In the genomic region with DNA sequence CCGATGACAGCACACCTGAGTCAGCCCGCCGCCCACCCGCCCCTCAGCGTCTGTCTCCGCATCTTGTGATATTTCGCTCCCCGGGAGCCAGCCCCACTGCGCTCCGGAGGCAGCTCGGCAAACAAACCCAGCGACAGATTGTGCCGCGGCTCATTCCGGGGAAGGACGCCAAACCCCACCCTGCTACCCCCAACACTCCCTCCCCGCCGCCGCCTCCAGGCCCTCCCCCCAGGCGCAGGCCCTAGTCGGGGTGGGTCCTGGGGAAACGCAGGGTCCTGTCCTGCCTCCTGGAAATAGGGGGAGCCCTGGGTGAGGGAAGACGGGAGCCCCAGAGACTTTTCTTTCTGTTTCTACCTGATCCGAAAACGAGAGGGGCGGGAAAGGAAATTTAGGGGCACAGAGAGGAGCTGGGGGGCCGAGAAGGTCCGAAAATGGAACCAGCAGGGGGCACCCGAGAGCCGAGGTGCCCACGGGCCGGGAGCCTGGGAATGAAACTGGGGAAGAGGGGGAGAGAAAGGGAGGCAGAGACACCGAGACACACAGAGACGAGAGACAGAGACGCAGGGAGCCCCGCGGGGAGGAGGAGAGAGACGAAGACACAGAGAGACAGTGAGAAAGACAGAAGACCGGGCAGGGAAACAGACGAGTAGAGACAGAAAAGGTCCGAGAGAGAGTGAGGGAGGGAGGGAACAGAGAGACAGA, we compare ENCODE assay signal across 8 cellular contexts. TPM values are rescaled to one million over a fixed set of nuclear protein-coding genes. Genes with fewer than 3 reads are reported as not detected.
A peak's percentile ranks its signal among the peaks of the same experiment; 100 is the strongest.
DNase-seq lines count a peak whose midpoint lies in the region; ATAC-seq, FAIRE-seq and TF ChIP-seq lines count a peak whose summit lies in the region.

No MANE protein-coding gene starts in this region.

- H3K4me1 ChIP-seq in osteoblast (ENCODE audit: insufficient read depth, low read length): peaks cover 8% of the 10 kb centered on the region

- peak overlapping the region; percentile 60 for H3K4me3 ChIP-seq in osteoblast (ENCODE audit: insufficient read depth, low read length)

- no peak overlapping the region for H3K27ac ChIP-seq in osteoblast (ENCODE audit: low read depth, low read length)

- H3K27me3 ChIP-seq in osteoblast (ENCODE audit: insufficient read depth, low read length): peaks cover 46% of the 10 kb centered on the region

- H3K4me2 ChIP-seq in osteoblast (ENCODE audit: insufficient read depth, low read length): peak overlapping the region; percentile 77

- DNase-seq in NCI-H146 (lab: John Stamatoyannopoulos, UW): peak; percentile 61
- no peak for DNase-seq in NCI-H146 treated with DMSO at 0.1 percent for 48 hours (lab: John Stamatoyannopoulos, UW; ENCODE audit: unreplicated experiment)
- DNase-seq in NCI-H226: peak; percentile 36
- peak; percentile 61 for DNase-seq in activated T-cell treated with anti-CD3 and anti-CD28 coated beads, Interleukin-2, amount 50 U/mL, for 1 hour
- peak; percentile 61 to 63 for DNase-seq in frontal cortex (ENCODE audit: low spot score in 2 of 2)
- peak; percentile 96 for DNase-seq in osteoblast (ENCODE audit: insufficient read length, low spot score, missing footprints)
- no peak for DNase-seq in NCI-H2107 (lab: John Stamatoyannopoulos, UW)

- no peaks in the 10 kb centered on the region for H3K9me3 ChIP-seq in osteoblast (ENCODE audit: low read depth, low read length)

- H4K20me1 ChIP-seq in osteoblast (ENCODE audit: insufficient read depth, low read length): no peaks in the 10 kb centered on the region

- no peaks in the 10 kb centered on the region for H3K36me3 ChIP-seq in osteoblast (ENCODE audit: insufficient read depth, low read length)

- FAIRE-seq in frontal cortex (lab: Jason Lieb, UNC): no peak

- ATAC-seq in GM18520 (IDR thresholded peaks at IDR 0.05; ENCODE audit: unreplicated experiment): no peak

- TF ChIP-seq CTCF in osteoblast (IDR thresholded peaks at IDR 0.05; ENCODE audit: extremely low read depth, low read depth, low read length): peak; percentile 79

- H3K79me2 ChIP-seq in osteoblast (ENCODE audit: insufficient read depth, low read length): no peaks in the 10 kb centered on the region

- H2AFZ ChIP-seq in osteoblast (ENCODE audit: low read length): peak overlapping the region; percentile 49

RNA-seq across cellular contexts. Expression of a gene that starts 1.8 kb away (rescaled TPM):
- total RNA-seq in frontal cortex (0.41 TPM), osteoblast (0.29 and 0.36 TPM in 2 replicates)

RNA-seq across cellular contexts. Expression of a gene that starts 31.6 kb away (rescaled TPM):
- total RNA-seq in frontal cortex: 4.1 TPM
- 51.4 and 61.0 TPM in 2 replicates for total RNA-seq in osteoblast

RNA-seq across cellular contexts. Expression of a gene that starts 56.9 kb away (rescaled TPM):
- total RNA-seq in frontal cortex (2.0 TPM), osteoblast (18.5 and 28.0 TPM in 2 replicates)

Comparison
In these comparisons a context has a peak if more than half of its experiments do, and no peak if none do; other contexts are left out.
1. DNase-seq: peak in NCI-H146 (single experiment), NCI-H226 (single experiment), activated T-cell treated with anti-CD3 and anti-CD28 coated beads, Interleukin-2, amount 50 U/mL, for 1 hour (single experiment), frontal cortex (2 of 2) and osteoblast (single experiment); none in NCI-H146 treated with DMSO at 0.1 percent for 48 hours (single experiment) and NCI-H2107 (single experiment).
2. RNA of a gene that starts 31.6 kb away (total RNA-seq): 51.4 to 61.0 TPM in osteoblast; 4.1 TPM in frontal cortex (single experiment); every median in the first group is over 10 times any median in the second.